In the genomic region with DNA sequence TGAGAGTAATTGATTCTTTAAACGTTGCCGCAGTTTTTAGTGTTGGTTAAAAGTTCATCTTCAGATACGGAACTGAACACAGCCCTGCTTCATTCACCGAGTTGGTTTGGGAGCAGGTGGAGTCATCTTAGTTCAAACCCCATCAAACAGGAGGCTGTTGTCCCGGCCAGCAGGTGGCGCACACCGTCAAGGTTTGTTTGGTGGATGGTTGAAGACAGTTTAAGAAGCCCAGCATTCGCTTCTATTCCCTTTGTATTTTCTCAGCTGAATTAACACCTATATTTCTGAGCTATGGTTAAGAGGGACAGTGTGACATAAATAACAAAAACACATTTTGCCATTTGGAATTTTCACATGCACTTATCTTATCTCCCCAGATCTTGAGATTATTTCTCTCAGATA, we compare ENCODE assay signal across 11 cellular contexts. TPM values are rescaled to one million over a fixed set of nuclear protein-coding genes. Genes with fewer than 3 reads are reported as not detected.
DNase-seq lines count a peak whose midpoint lies in the region; ATAC-seq and TF ChIP-seq lines count a peak whose summit lies in the region.
"Not testable (repeated sequence)": the region's sequence is repeated elsewhere in the genome, so short reads cannot be mapped to it uniquely, and the experiment has no call there.
"Had no signal": no experiment of that assay in that cellular context is flagged by ENCODE, and none has a peak within 500 bp of the region (broad histone marks: within the 10 kb centered on the region; RNA-seq: fewer than 3 reads in every experiment).

No MANE protein-coding gene starts in this region.

- H3K27ac ChIP-seq in DND-41 (ENCODE audit: low read length); endodermal cell (ENCODE audit: low read depth, low read length); right lobe of liver: not testable (repeated sequence)

- H3K4me2 ChIP-seq in DND-41 (ENCODE audit: insufficient read depth, low read length) = not testable (repeated sequence)

- POLR2A ChIA-PET in activated CD4-positive, alpha-beta T cell treated with anti-CD3 and anti-CD28 coated beads for 36 hours (lab: Charles Lee) = not testable (repeated sequence)

- not testable (repeated sequence) for H3K27me3 Mint-ChIP-seq in activated CD4-positive, alpha-beta T cell treated with anti-CD3 and anti-CD28 coated beads for 36 hours; endodermal cell (ENCODE audit: insufficient read depth)

- H3K4me1 Mint-ChIP-seq in activated CD4-positive, alpha-beta T cell treated with anti-CD3 and anti-CD28 coated beads for 36 hours; endodermal cell; stimulated activated effector memory CD8-positive, alpha-beta T cell treated with anti-CD3 and anti-CD28 coated beads, Interleukin-12 subunit alpha, Interleukin-12 subunit beta, amount 100 ng/mL, for 72 hours: not testable (repeated sequence)

- H3K27ac Mint-ChIP-seq in activated CD4-positive, alpha-beta T cell treated with anti-CD3 and anti-CD28 coated beads for 36 hours; endodermal cell; stimulated activated effector memory CD8-positive, alpha-beta T cell treated with anti-CD3 and anti-CD28 coated beads, Interleukin-12 subunit alpha, Interleukin-12 subunit beta, amount 100 ng/mL, for 72 hours: not testable (repeated sequence)

- not testable (repeated sequence) for H4K20me1 ChIP-seq in DND-41 (ENCODE audit: insufficient read depth, low read length)

- not testable (repeated sequence) for H2AFZ ChIP-seq in DND-41 (ENCODE audit: low read depth, low read length)

- 9% methylated on average over 2 of the region's 8 CpGs; no CpG with 5 or more reads in 1 of the 2 experiments for WGBS in endodermal cell (ENCODE audit: insufficient coverage in 1 of 2, insufficient read length in 1 of 2), 2 experiments
- 0% methylated on average over 4 of the region's 8 CpGs for WGBS in right lobe of liver (ENCODE audit: insufficient coverage, low coverage, low lambda C conversion rate, missing lambda C conversion rate)

- H3K9me3 Mint-ChIP-seq in activated CD4-positive, alpha-beta T cell treated with anti-CD3 and anti-CD28 coated beads for 36 hours (ENCODE audit: low read depth); endodermal cell; stimulated activated effector memory CD8-positive, alpha-beta T cell treated with anti-CD3 and anti-CD28 coated beads, Interleukin-12 subunit alpha, Interleukin-12 subunit beta, amount 100 ng/mL, for 72 hours: not testable (repeated sequence)

- intact Hi-C loops in activated CD4-positive, alpha-beta T cell treated with anti-CD3 and anti-CD28 coated beads for 36 hours (cut with DNase I, micrococcal nuclease) = loop anchor here in 1 of 2 experiments (1.0 to 10.0 kb wide), 2 partner anchors 35 to 112 kb away; a partner anchor contains a TSS
- intact Hi-C loops in right lobe of liver (cut with DNase I) = not testable (repeated sequence)

- not testable (repeated sequence) for H3K27me3 ChIP-seq in DND-41 (ENCODE audit: insufficient read depth, low read length, poor library complexity); endodermal cell (ENCODE audit: control insufficient read depth, insufficient read depth, low read length, poor library complexity, severe bottlenecking); right lobe of liver

- not testable (repeated sequence) for H3K4me3 ChIP-seq in DND-41 (ENCODE audit: low read depth in 1 of 2, low read length in 2 of 2); endodermal cell (ENCODE audit: low read length); right lobe of liver

- not testable (repeated sequence) for H3K4me3 Mint-ChIP-seq in activated CD4-positive, alpha-beta T cell treated with anti-CD3 and anti-CD28 coated beads for 36 hours; endodermal cell; stimulated activated effector memory CD8-positive, alpha-beta T cell treated with anti-CD3 and anti-CD28 coated beads, Interleukin-12 subunit alpha, Interleukin-12 subunit beta, amount 100 ng/mL, for 72 hours

- TF ChIP-seq CTCF in DND-41 (IDR thresholded peaks at IDR 0.05; ENCODE audit: borderline replicate concordance, extremely low read depth, low read length, poor library complexity, severe bottlenecking) (peak; percentile 23), endodermal cell (conservative IDR thresholded peaks at IDR 0.05) (peak; percentile 53), right lobe of liver (IDR thresholded peaks at IDR 0.05) (peak in 3 of 4 donors; percentile 13 to 29 (median 21))

- not testable (repeated sequence) for H3K9me3 ChIP-seq in DND-41 (ENCODE audit: insufficient read depth, low read length, severe bottlenecking); endodermal cell (ENCODE audit: control insufficient read depth, low read length); right lobe of liver

- H3K4me1 ChIP-seq in DND-41 (ENCODE audit: insufficient read depth, low read length); endodermal cell (ENCODE audit: control insufficient read depth, insufficient read depth, low read length); right lobe of liver: not testable (repeated sequence)

- not testable (repeated sequence) for H3K9ac ChIP-seq in DND-41 (ENCODE audit: low read depth, low read length); endodermal cell (ENCODE audit: extremely low read depth, low read length, poor library complexity, severe bottlenecking)

- ATAC-seq in DND-41 (ENCODE audit: insufficient read depth, low read depth) (peak; percentile 96), GM19463 (IDR thresholded peaks at IDR 0.05; ENCODE audit: unreplicated experiment) (peak; percentile 75), HG02852 (IDR thresholded peaks at IDR 0.05; ENCODE audit: unreplicated experiment) (peak; percentile 79), HG03521 (IDR thresholded peaks at IDR 0.05; ENCODE audit: unreplicated experiment) (peak; percentile 72), right lobe of liver (peak; percentile 90 to 95 (median 92))
- peak; percentile 87 for ATAC-seq in activated CD4-positive, alpha-beta T cell treated with anti-CD3 and anti-CD28 coated beads for 36 hours
- peak; percentile 75 for ATAC-seq in stimulated activated effector memory CD8-positive, alpha-beta T cell treated with anti-CD3 and anti-CD28 coated beads, Interleukin-12 subunit alpha, Interleukin-12 subunit beta, amount 100 ng/mL, for 72 hours

- H3K36me3 Mint-ChIP-seq in activated CD4-positive, alpha-beta T cell treated with anti-CD3 and anti-CD28 coated beads for 36 hours (ENCODE audit: low read depth); endodermal cell (ENCODE audit: low read depth); stimulated activated effector memory CD8-positive, alpha-beta T cell treated with anti-CD3 and anti-CD28 coated beads, Interleukin-12 subunit alpha, Interleukin-12 subunit beta, amount 100 ng/mL, for 72 hours: not testable (repeated sequence)

- TF ChIP-seq POLR2A in right lobe of liver (IDR thresholded peaks at IDR 0.05) = not testable (repeated sequence)

- not testable (repeated sequence) for DNase-seq in DND-41; activated CD4-positive, alpha-beta T cell treated with anti-CD3 and anti-CD28 coated beads for 36 hours; endodermal cell; right lobe of liver; stimulated activated effector memory CD8-positive, alpha-beta T cell treated with anti-CD3 and anti-CD28 coated beads, Interleukin-12 subunit alpha, Interleukin-12 subunit beta, amount 100 ng/mL, for 72 hours (ENCODE audit: low spot score in 2 of 2)

- not testable (repeated sequence) for H3K36me3 ChIP-seq in DND-41 (ENCODE audit: insufficient read depth, low read length); endodermal cell (ENCODE audit: control insufficient read depth, insufficient read depth, low read length); right lobe of liver

- CTCF ChIA-PET in activated CD4-positive, alpha-beta T cell treated with anti-CD3 and anti-CD28 coated beads for 36 hours (lab: Charles Lee) = not testable (repeated sequence)

- not testable (repeated sequence) for H3K79me2 ChIP-seq in DND-41 (ENCODE audit: insufficient read depth, low read length)

RNA-seq across cellular contexts. Expression of a gene that starts 25.1 kb away (rescaled TPM):
- not detected for total RNA-seq in activated CD4-positive, alpha-beta T cell treated with anti-CD3 and anti-CD28 coated beads for 36 hours
- total RNA-seq in endodermal cell (not detected), right lobe of liver (not detected)
- not detected for polyA plus RNA-seq in endodermal cell (2013, experiment 1 of 2)
- not detected for polyA plus RNA-seq in endodermal cell (2013, experiment 2 of 2)
- total RNA-seq: breast epithelium, hepatocyte, prostate gland had no signal
- polyA plus RNA-seq: hepatocyte had no signal
